In genomic region chr12:1494856-1495255, GRCh38 we compare ENCODE assay signal across 22 cellular contexts.
"Had no signal": no experiment of that assay in that cellular context is flagged by ENCODE, and none has a peak within 500 bp of the region (broad histone marks: within the 10 kb centered on the region; RNA-seq: fewer than 3 reads in every experiment).

No MANE protein-coding gene starts in this region.

- H3K27ac Mint-ChIP-seq: IgD-negative memory B cell had no signal

- H3K9me3 ChIP-seq: SJSA1 had no signal

- DNase-seq: Kasumi-1, MM.1S, NCI-H1092 treated with DMSO at 0.1 percent for 48 hours, NCI-H1436, NCI-H187, NCI-H2029, NCI-H2081 treated with DMSO at 0.1 percent for 48 hours, NCI-H2171, NCI-H226, NCI-H446, NCI-H510A, NCI-H524 treated with DMSO at 0.1 percent for 48 hours, NCI-H69, NCI-H774, Right ventricle myocardium superior, RPMI8226, SIG-M5 had no signal

- H3K27me3 ChIP-seq: SJSA1 had no signal

- H3K9me3 Mint-ChIP-seq: IgD-negative memory B cell had no signal

- H3K27ac ChIP-seq: KMS-11, SJSA1, SK-N-MC had no signal

- H3K4me3 Mint-ChIP-seq: IgD-negative memory B cell had no signal

- ATAC-seq: K562 had no signal

- H3K4me3 ChIP-seq: K562, SJSA1, SK-N-MC had no signal

- H3K9ac ChIP-seq: KMS-11 had no signal

- H3K27me3 Mint-ChIP-seq: IgD-negative memory B cell had no signal
